ENCODE assay signal across 8 cellular contexts in genomic region chr4:82268050-82268825, GRCh38.
DNase-seq lines count a peak whose midpoint lies in the region; ATAC-seq lines count a peak whose summit lies in the region.

No MANE protein-coding gene starts in this region.

- peak; percentile 8 for DNase-seq in activated CD8-positive, alpha-beta memory T cell treated with anti-CD3 and anti-CD28 coated beads, Interleukin-2, amount 50 U/mL, for 24 hours (ENCODE audit: extremely low read depth)
- DNase-seq in activated CD8-positive, alpha-beta memory T cell treated with anti-CD3 and anti-CD28 coated beads for 24 hours: no peak
- DNase-seq in NCI-H1436 (lab: John Stamatoyannopoulos, UW) (peak; percentile 65), SW480 (ENCODE audit: low spot score) (peak; percentile 69), T47D (ENCODE audit: low read depth in 1 of 2, low spot score in 1 of 2) (peak; percentile 38 to 70), iPS-NIHi7 (ENCODE audit: extremely low spot score) (peak; percentile 78)
- DNase-seq in stimulated activated CD4-positive, alpha-beta T cell treated with anti-CD3 and anti-CD28 coated beads, Interleukin-12 subunit alpha, Interleukin-12 subunit beta, amount 100 ng/mL, for 4 hours: peak; percentile 18

- ATAC-seq in HG02798 (IDR thresholded peaks at IDR 0.05; ENCODE audit: poor library complexity, unreplicated experiment): peak; percentile 92

- in situ Hi-C loops in T47D (cut with HindIII; ENCODE audit: low pct_unique_long_range_greater_than_20kb, low sequenced_read_pairs): no loop called here
